Comparison of ENCODE assay signal across 21 cellular contexts in genomic region chr1:203234901-203235300, GRCh38. TPM values are rescaled to one million over a fixed set of nuclear protein-coding genes. Genes with fewer than 3 reads are reported as not detected.
"Had no signal": no experiment of that assay in that cellular context is flagged by ENCODE, and none has a peak within 500 bp of the region (broad histone marks: within the 10 kb centered on the region; RNA-seq: fewer than 3 reads in every experiment).

No MANE protein-coding gene starts in this region.

RNA-seq across cellular contexts. Expression of gene CHIT1, which starts 5.4 kb away (rescaled TPM):
- total RNA-seq: kidney epithelial cell, left ventricle myocardium inferior, left ventricle myocardium superior, lung microvascular endothelial cell had no signal
- polyA plus RNA-seq: immature natural killer cell; keratinocyte; mammary epithelial cell; naive thymus-derived CD4-positive, alpha-beta T cell had no signal

RNA-seq across cellular contexts. Expression of gene CHI3L1, which starts 48.4 kb away (rescaled TPM):
- total RNA-seq: left ventricle myocardium inferior; lung microvascular endothelial cell; naive thymus-derived CD8-positive, alpha-beta T cell had no signal
- polyA plus RNA-seq: immature natural killer cell; naive thymus-derived CD4-positive, alpha-beta T cell; naive thymus-derived CD8-positive, alpha-beta T cell had no signal

RNA-seq across cellular contexts. Expression of gene MYBPH, which starts 59.3 kb away (rescaled TPM):
- total RNA-seq: kidney; kidney epithelial cell; left cardiac atrium; left colon; left lobe of liver; left ventricle myocardium inferior; left ventricle myocardium superior; lower leg skin; lower lobe of right lung; lung; lung microvascular endothelial cell; mammary epithelial cell; mesothelial cell of epicardium; mononuclear cell; mucosa of descending colon; mucosa of gallbladder; naive thymus-derived CD4-positive, alpha-beta T cell; naive thymus-derived CD8-positive, alpha-beta T cell had no signal
- polyA plus RNA-seq: immature natural killer cell; keratinocyte; liver; mammary epithelial cell; naive thymus-derived CD4-positive, alpha-beta T cell; naive thymus-derived CD8-positive, alpha-beta T cell had no signal
